Comparison of ENCODE assay signal across 16 cellular contexts in genomic region chr7:2264158-2264557, GRCh38. TPM values are rescaled to one million over a fixed set of nuclear protein-coding genes. Genes with fewer than 3 reads are reported as not detected.
DNase-seq lines count a peak whose midpoint lies in the region; ATAC-seq and TF ChIP-seq lines count a peak whose summit lies in the region.
"Had no signal": no experiment of that assay in that cellular context is flagged by ENCODE, and none has a peak within 500 bp of the region (broad histone marks: within the 10 kb centered on the region; RNA-seq: fewer than 3 reads in every experiment).

No MANE protein-coding gene starts in this region.

- H3K4me1 ChIP-seq in BLaER1: peaks cover 53% of the 10 kb centered on the region
- peaks cover 6% of the 10 kb centered on the region for H3K4me1 ChIP-seq in GM23248 (ENCODE audit: insufficient read depth)

- H3K27ac Mint-ChIP-seq in activated B cell treated with CpG ODN at 0.5 μM for 24 hours (peak overlapping the region; percentile 2), nephron progenitor cell (peak overlapping the region; percentile 75)
- peak overlapping the region; percentile 95 for H3K27ac Mint-ChIP-seq in stimulated activated naive B cell treated with anti-CD40 and anti-IgM and Interleukin-4, amounts not matched to agents 10 μg/mL and 1 μg/mL and 100 μg/mL, for 72 hours
- H3K27ac Mint-ChIP-seq in activated T-cell treated with anti-CD3 and anti-CD28 coated beads, Interleukin-2, amount 50 U/mL, for 72 hours: no peak overlapping the region
- H3K27ac Mint-ChIP-seq: CD14-positive monocyte; CD8-positive, alpha-beta T cell; GM23338 had no signal

- no peaks in the 10 kb centered on the region for H3K9me2 ChIP-seq in GM23248 (ENCODE audit: insufficient read depth)

- H3K27me3 Mint-ChIP-seq in activated B cell treated with CpG ODN at 0.5 μM for 24 hours (no peaks in the 10 kb centered on the region), nephron progenitor cell (ENCODE audit: low read depth, poor library complexity) (no peaks in the 10 kb centered on the region)
- H3K27me3 Mint-ChIP-seq in stimulated activated naive B cell treated with anti-CD40 and anti-IgM and Interleukin-4, amounts not matched to agents 10 μg/mL and 1 μg/mL and 100 μg/mL, for 72 hours: no peaks in the 10 kb centered on the region
- no peaks in the 10 kb centered on the region for H3K27me3 Mint-ChIP-seq in activated T-cell treated with anti-CD3 and anti-CD28 coated beads, Interleukin-2, amount 50 U/mL, for 72 hours (ENCODE audit: low read depth)

- H3K4me3 Mint-ChIP-seq in activated B cell treated with CpG ODN at 0.5 μM for 24 hours: no peak overlapping the region
- H3K4me3 Mint-ChIP-seq in nephron progenitor cell: peak overlapping the region; percentile 20
- peak overlapping the region; percentile 53 to 59 for H3K4me3 Mint-ChIP-seq in stimulated activated naive B cell treated with anti-CD40 and anti-IgM and Interleukin-4, amounts not matched to agents 10 μg/mL and 1 μg/mL and 100 μg/mL, for 72 hours
- no peak overlapping the region for H3K4me3 Mint-ChIP-seq in activated T-cell treated with anti-CD3 and anti-CD28 coated beads, Interleukin-2, amount 50 U/mL, for 72 hours
- H3K4me3 Mint-ChIP-seq: CD14-positive monocyte; CD8-positive, alpha-beta T cell; GM23338 had no signal

- H3K4me2 ChIP-seq in BLaER1 (peak overlapping the region; percentile 57), GM23248 (ENCODE audit: unreplicated experiment) (no peak overlapping the region)
- H3K4me2 ChIP-seq: GM23338 had no signal

- no peak overlapping the region for H2AFZ ChIP-seq in GM23248
- H2AFZ ChIP-seq: GM23338 had no signal

- intact Hi-C loops in activated B cell treated with CpG ODN at 0.5 μM for 24 hours (cut with micrococcal nuclease): no loop called here

- H3K9me3 ChIP-seq in BLaER1 (no peaks in the 10 kb centered on the region), GM23248 (ENCODE audit: low read depth) (no peaks in the 10 kb centered on the region)

- H3K9me3 Mint-ChIP-seq in activated B cell treated with CpG ODN at 0.5 μM for 24 hours (no peaks in the 10 kb centered on the region), nephron progenitor cell (peaks cover 8% of the 10 kb centered on the region)
- peaks cover 3 to 4% of the 10 kb centered on the region in 2 donors for H3K9me3 Mint-ChIP-seq in stimulated activated naive B cell treated with anti-CD40 and anti-IgM and Interleukin-4, amounts not matched to agents 10 μg/mL and 1 μg/mL and 100 μg/mL, for 72 hours
- H3K9me3 Mint-ChIP-seq in activated T-cell treated with anti-CD3 and anti-CD28 coated beads, Interleukin-2, amount 50 U/mL, for 72 hours: no peaks in the 10 kb centered on the region
- H3K9me3 Mint-ChIP-seq: CD8-positive, alpha-beta T cell had no signal

- no peaks in the 10 kb centered on the region for H3K79me2 ChIP-seq in GM23248 (ENCODE audit: insufficient read depth)

- peaks cover 24% of the 10 kb centered on the region for H3K36me3 ChIP-seq in BLaER1
- H3K36me3 ChIP-seq in GM23248 (ENCODE audit: low read depth): no peaks in the 10 kb centered on the region

- no peak overlapping the region for H3K4me3 ChIP-seq in BLaER1
- H3K4me3 ChIP-seq in GM23248: no peak overlapping the region
- H3K4me3 ChIP-seq: GM23338 had no signal

- CTCF ChIA-PET in activated B cell treated with CpG ODN at 0.5 μM for 24 hours (lab: Charles Lee): interaction anchor here (0.6 kb wide), 1 partner anchor 16 kb away, joined by 5 read pairs; no protein-coding TSS in a partner anchor

- H4K20me1 ChIP-seq in BLaER1 (peaks cover 13% of the 10 kb centered on the region), GM23248 (ENCODE audit: insufficient read depth) (no peaks in the 10 kb centered on the region)

- 96 to 97% methylated on average over 23 of the region's 23 CpGs for WGBS in GM23248 (ENCODE audit: low coverage in 1 of 2, low lambda C conversion rate in 2 of 2, missing lambda C conversion rate in 2 of 2), 2 experiments

- in situ Hi-C loops in GM23248 (cut with MboI): no loop called here

- H3K27me3 ChIP-seq in BLaER1 (no peaks in the 10 kb centered on the region), GM23248 (replicated peaks; ENCODE audit: insufficient read depth) (no peaks in the 10 kb centered on the region)

- DNase-seq in activated B cell treated with CpG ODN at 0.5 μM for 24 hours (no peak), nephron progenitor cell (no peak), GM23248 (no peak)
- no peak for DNase-seq in stimulated activated naive B cell treated with anti-CD40 and anti-IgM and Interleukin-4, amounts not matched to agents 10 μg/mL and 1 μg/mL and 100 μg/mL, for 72 hours
- no peak for DNase-seq in activated T-cell treated with anti-CD3 and anti-CD28 coated beads, Interleukin-2, amount 50 U/mL, for 72 hours
- DNase-seq: ACHN; CD8-positive, alpha-beta T cell; COR-L47; DMS153; DMS79 treated with DMSO at 0.1 percent for 48 hours; EL; H7 had no signal

- POLR2A ChIA-PET in activated B cell treated with CpG ODN at 0.5 μM for 24 hours (lab: Charles Lee): interaction anchor here (0.7 kb wide), 1 partner anchor 13 kb away, joined by 3 read pairs; no protein-coding TSS in a partner anchor

- H3K9ac ChIP-seq in BLaER1 (no peak overlapping the region), GM23248 (no peak overlapping the region)

- no peaks in the 10 kb centered on the region for H3F3A ChIP-seq in GM23248 (ENCODE audit: insufficient read depth)

- TF ChIP-seq CTCF in activated B cell treated with CpG ODN at 0.5 μM for 24 hours (IDR thresholded peaks at IDR 0.05): no peak
- no peak for TF ChIP-seq CTCF in nephron progenitor cell (IDR thresholded peaks at IDR 0.05)

- ATAC-seq in activated B cell treated with CpG ODN at 0.5 μM for 24 hours (ENCODE audit: low read depth) (no peak), HG03139 (IDR thresholded peaks at IDR 0.05; ENCODE audit: unreplicated experiment) (no peak)
- no peak for ATAC-seq in stimulated activated naive B cell treated with anti-CD40 and anti-IgM and Interleukin-4, amounts not matched to agents 10 μg/mL and 1 μg/mL and 100 μg/mL, for 72 hours (replicated peaks)
- no peak for ATAC-seq in activated T-cell treated with anti-CD3 and anti-CD28 coated beads, Interleukin-2, amount 50 U/mL, for 72 hours (replicated peaks in 1 of 2)
- ATAC-seq: CD8-positive, alpha-beta T cell; GM23338 had no signal

- H3K4me1 Mint-ChIP-seq in activated B cell treated with CpG ODN at 0.5 μM for 24 hours (peaks cover 40% of the 10 kb centered on the region), nephron progenitor cell (peaks cover 22% of the 10 kb centered on the region)
- peaks cover 29 to 62% of the 10 kb centered on the region in 2 donors for H3K4me1 Mint-ChIP-seq in stimulated activated naive B cell treated with anti-CD40 and anti-IgM and Interleukin-4, amounts not matched to agents 10 μg/mL and 1 μg/mL and 100 μg/mL, for 72 hours
- peaks cover 9% of the 10 kb centered on the region for H3K4me1 Mint-ChIP-seq in activated T-cell treated with anti-CD3 and anti-CD28 coated beads, Interleukin-2, amount 50 U/mL, for 72 hours (ENCODE audit: low read depth)
- H3K4me1 Mint-ChIP-seq: GM23338 had no signal

- H3K27ac ChIP-seq in BLaER1 (no peak overlapping the region), GM23248 (no peak overlapping the region)

- H3K36me3 Mint-ChIP-seq in activated B cell treated with CpG ODN at 0.5 μM for 24 hours (ENCODE audit: low read depth): peaks cover 67% of the 10 kb centered on the region
- H3K36me3 Mint-ChIP-seq in nephron progenitor cell (ENCODE audit: low read depth): peaks cover 48% of the 10 kb centered on the region
- peaks cover 56 to 71% of the 10 kb centered on the region in 2 donors for H3K36me3 Mint-ChIP-seq in stimulated activated naive B cell treated with anti-CD40 and anti-IgM and Interleukin-4, amounts not matched to agents 10 μg/mL and 1 μg/mL and 100 μg/mL, for 72 hours
- peaks cover 0 to 2% of the 10 kb centered on the region in 2 donors for H3K36me3 Mint-ChIP-seq in activated T-cell treated with anti-CD3 and anti-CD28 coated beads, Interleukin-2, amount 50 U/mL, for 72 hours (ENCODE audit: insufficient read depth in 2 of 2)

RNA-seq across cellular contexts. Expression of gene NUDT1, which starts 22.1 kb away (rescaled TPM):
- total RNA-seq in activated B cell treated with CpG ODN at 0.5 μM for 24 hours: 38.0 and 42.6 TPM in 2 replicates
- total RNA-seq in activated T-cell treated with anti-CD3 and anti-CD28 coated beads, Interleukin-2, amount 50 U/mL, for 72 hours: 10 to 100 TPM; 63.6 to 79.3 TPM
- total RNA-seq in GM23248 (2014; rRNA removed; shearing (Covaris generic)): 15.7 and 61.0 TPM in 2 replicates
- 47.7 and 51.1 TPM in 2 replicates for polyA plus RNA-seq in GM23248 (2016; fragmentation: Nextera tagmentation; extraction: Ambion mirVana)

RNA-seq across cellular contexts. Expression of gene MRM2, which starts 22.2 kb away (rescaled TPM):
- total RNA-seq in activated B cell treated with CpG ODN at 0.5 μM for 24 hours: 35.3 and 36.5 TPM in 2 replicates
- total RNA-seq in activated T-cell treated with anti-CD3 and anti-CD28 coated beads, Interleukin-2, amount 50 U/mL, for 72 hours: 10 to 100 TPM; 31.7 to 39.9 TPM
- total RNA-seq in GM23248 (2014; rRNA removed; shearing (Covaris generic)): 20.8 and 21.5 TPM in 2 replicates
- polyA plus RNA-seq in GM23248 (2016; fragmentation: Nextera tagmentation; extraction: Ambion mirVana): 42.2 and 46.4 TPM in 2 replicates

RNA-seq across cellular contexts. Expression of gene MAD1L1, which starts 31.4 kb away (rescaled TPM):
- total RNA-seq in activated B cell treated with CpG ODN at 0.5 μM for 24 hours: 54.6 and 65.7 TPM in 2 replicates
- total RNA-seq in activated T-cell treated with anti-CD3 and anti-CD28 coated beads, Interleukin-2, amount 50 U/mL, for 72 hours: 10 to 100 TPM; 51.2 to 63.8 TPM
- 57.0 and 69.8 TPM in 2 replicates for total RNA-seq in GM23248 (2014; rRNA removed; shearing (Covaris generic))
- polyA plus RNA-seq in GM23248 (2016; fragmentation: Nextera tagmentation; extraction: Ambion mirVana): 38.2 and 46.5 TPM in 2 replicates

RNA-seq across cellular contexts. Expression of gene SNX8, which starts 50.1 kb away (rescaled TPM):
- total RNA-seq in activated B cell treated with CpG ODN at 0.5 μM for 24 hours: 175 and 181 TPM in 2 replicates
- total RNA-seq in activated T-cell treated with anti-CD3 and anti-CD28 coated beads, Interleukin-2, amount 50 U/mL, for 72 hours: 10 to 100 TPM; 25.5 to 31.2 TPM
- 13.1 and 23.8 TPM in 2 replicates for total RNA-seq in GM23248 (2014; rRNA removed; shearing (Covaris generic))
- 36.8 and 44.4 TPM in 2 replicates for polyA plus RNA-seq in GM23248 (2016; fragmentation: Nextera tagmentation; extraction: Ambion mirVana)

Comparison
In these comparisons a context has a peak if more than half of its experiments do, and no peak if none do; other contexts are left out.
1. H3K4me3 Mint-ChIP-seq: peak in nephron progenitor cell (single experiment) and stimulated activated naive B cell treated with anti-CD40 and anti-IgM and Interleukin-4, amounts not matched to agents 10 μg/mL and 1 μg/mL and 100 μg/mL, for 72 hours (2 of 2); none in activated B cell treated with CpG ODN at 0.5 μM for 24 hours (single experiment) and activated T-cell treated with anti-CD3 and anti-CD28 coated beads, Interleukin-2, amount 50 U/mL, for 72 hours (0 of 2).